In the genomic region with DNA sequence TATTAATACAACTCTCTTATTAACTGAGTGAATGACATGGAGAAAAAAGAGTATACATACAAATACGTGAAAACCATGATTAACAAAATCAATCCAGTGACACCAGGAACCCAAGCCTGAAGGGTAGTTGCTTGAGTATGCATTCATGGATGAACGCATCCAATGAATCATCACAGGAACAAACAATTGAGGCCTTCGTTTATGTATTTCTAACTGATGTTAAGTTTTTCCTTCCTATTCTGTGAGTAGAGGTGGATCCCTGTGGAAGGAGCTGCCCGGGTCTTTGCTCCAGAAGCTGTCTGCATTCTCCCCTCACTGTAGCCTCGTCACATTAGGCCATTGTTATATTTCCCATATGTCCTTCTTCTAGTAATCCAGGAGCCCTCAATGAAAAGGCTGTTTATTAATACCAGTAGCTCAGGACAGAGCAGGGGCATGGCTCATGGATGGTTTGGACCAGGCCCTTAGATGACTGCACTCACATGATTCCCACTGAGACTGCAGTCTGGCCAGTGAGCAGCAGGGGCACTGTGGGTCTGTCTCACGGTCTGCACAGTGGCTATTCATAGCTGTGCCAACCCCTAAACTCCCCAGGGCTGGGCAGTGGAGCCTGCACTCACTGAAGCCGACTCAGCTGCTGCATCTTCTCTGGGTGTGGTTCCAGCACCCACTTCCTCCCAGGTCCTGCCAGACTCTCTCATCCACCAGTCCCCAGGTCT, we compare ENCODE assay signal across 8 cellular contexts.
DNase-seq lines count a peak whose midpoint lies in the region; ATAC-seq and TF ChIP-seq lines count a peak whose summit lies in the region.

No MANE protein-coding gene starts in this region.

- no peak overlapping the region for H3K27ac ChIP-seq in mesendoderm (ENCODE audit: low read depth, low read length)
- no peak overlapping the region for H3K27ac ChIP-seq in upper lobe of right lung

- no peaks in the 10 kb centered on the region for H3K27me3 ChIP-seq in mesendoderm (ENCODE audit: insufficient read depth, low read length, poor library complexity)
- no peaks in the 10 kb centered on the region for H3K27me3 ChIP-seq in upper lobe of right lung

- no peak overlapping the region for H3K4me2 ChIP-seq in mesendoderm (ENCODE audit: low read length)

- no peak overlapping the region for H3K9ac ChIP-seq in mesendoderm (ENCODE audit: low read length)

- no peaks in the 10 kb centered on the region for H3K36me3 ChIP-seq in mesendoderm (ENCODE audit: control insufficient read depth, insufficient read depth, low read length)
- H3K36me3 ChIP-seq in upper lobe of right lung = no peaks in the 10 kb centered on the region

- intact Hi-C loops in upper lobe of right lung (cut with DNase I) = no loop called here

- no peak overlapping the region for H3K18ac ChIP-seq in mesendoderm (ENCODE audit: low read length)

- no peak overlapping the region for H4K5ac ChIP-seq in mesendoderm (ENCODE audit: low read length)

- no peaks in the 10 kb centered on the region for H3K9me3 ChIP-seq in upper lobe of right lung

- no CpG with 5 or more reads among the region's 7 CpGs for WGBS in mesendoderm (ENCODE audit: extremely low coverage, insufficient coverage, low lambda C conversion rate)

- no peaks in the 10 kb centered on the region for H3K79me2 ChIP-seq in mesendoderm (ENCODE audit: control insufficient read depth, insufficient read depth, low read length)

- H3K4me1 ChIP-seq in mesendoderm (ENCODE audit: control insufficient read depth, low read depth, low read length) = no peaks in the 10 kb centered on the region
- no peaks in the 10 kb centered on the region for H3K4me1 ChIP-seq in upper lobe of right lung

- no peak overlapping the region for H3K23ac ChIP-seq in mesendoderm (ENCODE audit: low read length)

- H2BK5ac ChIP-seq in mesendoderm (ENCODE audit: low read length) = no peak overlapping the region

- H2BK15ac ChIP-seq in mesendoderm (replicated peaks; ENCODE audit: low read depth) = no peak overlapping the region

- ATAC-seq in GM19324 (IDR thresholded peaks at IDR 0.05; ENCODE audit: low FRiP score, unreplicated experiment) (peak; percentile 90), HG03196 (IDR thresholded peaks at IDR 0.05; ENCODE audit: unreplicated experiment) (peak; percentile 88), upper lobe of right lung (peak; percentile 80)

- no peak overlapping the region for H4K8ac ChIP-seq in mesendoderm (ENCODE audit: low read depth, low read length)

- peak; percentile 26 for DNase-seq in NCI-H510A treated with DMSO at 0.1 percent for 48 hours (lab: John Stamatoyannopoulos, UW)
- DNase-seq in NCI-H510A (lab: John Stamatoyannopoulos, UW) = no peak
- peak; percentile 49 for DNase-seq in RPMI7951 (ENCODE audit: low read depth)
- DNase-seq in choroid plexus epithelial cell (ENCODE audit: low read depth) = peak; percentile 76
- DNase-seq in mesendoderm = peak; percentile 71
- DNase-seq in upper lobe of right lung = no peak

- TF ChIP-seq CTCF in choroid plexus epithelial cell (conservative IDR thresholded peaks at IDR 0.05; ENCODE audit: low read depth, low read length) (peak; percentile 75), upper lobe of right lung (IDR thresholded peaks at IDR 0.05) (peak; percentile 14)

- H3K4me3 ChIP-seq in choroid plexus epithelial cell (ENCODE audit: low read depth, low read length) = no peak overlapping the region
- H3K4me3 ChIP-seq in mesendoderm (ENCODE audit: low read length) = no peak overlapping the region
- no peak overlapping the region for H3K4me3 ChIP-seq in upper lobe of right lung

- H2BK120ac ChIP-seq in mesendoderm (ENCODE audit: low read depth, low read length) = no peak overlapping the region

- no peak overlapping the region for H3K4ac ChIP-seq in mesendoderm (ENCODE audit: low read depth, low read length)

- no peak overlapping the region for H3K56ac ChIP-seq in mesendoderm (ENCODE audit: low read length)

- H3K79me1 ChIP-seq in mesendoderm (ENCODE audit: low read length) = no peaks in the 10 kb centered on the region

- no peak overlapping the region for H2AK5ac ChIP-seq in mesendoderm (ENCODE audit: low read length)

Comparison
In these comparisons a context has a peak if more than half of its experiments do, and no peak if none do; other contexts are left out.
1. DNase-seq: peak in NCI-H510A treated with DMSO at 0.1 percent for 48 hours (single experiment), RPMI7951 (single experiment), choroid plexus epithelial cell (single experiment) and mesendoderm (single experiment); none in NCI-H510A (single experiment) and upper lobe of right lung (single experiment).
2. Peak in every context shown above with its lines, with median percentiles within 50 percentile points of each other: ATAC-seq.